Comparison of ENCODE assay signal across 6 cellular contexts in genomic region chr6:31597006-31597405, GRCh38. TPM values are rescaled to one million over a fixed set of nuclear protein-coding genes. Genes with fewer than 3 reads are reported as not detected.
DNase-seq lines count a peak whose midpoint lies in the region; ATAC-seq and TF ChIP-seq lines count a peak whose summit lies in the region.

No MANE protein-coding gene starts in this region.

- TF ChIP-seq CTCF in WTC11 (IDR thresholded peaks at IDR 0.05), result peak; percentile 48

- H3K4me1 Mint-ChIP-seq in WTC11, result peaks cover 17% of the 10 kb centered on the region

- H3K9me3 Mint-ChIP-seq in WTC11, result no peaks in the 10 kb centered on the region

- CTCF ChIA-PET in WTC11 (lab: Charles Lee), result interaction anchor here (0.5 to 11.6 kb wide), 13 partner anchors 8 to 172 kb away, joined by 3 to 319 read pairs (median 8); partner anchors contain the start of genes ATP6V1G2, LST1, LTB and LY6G5B

- DNase-seq in AML-193 (lab: John Stamatoyannopoulos, UW) (peak; percentile 86 to 88), HT1080 (ENCODE audit: low read depth) (peak; percentile 48), WTC11 (ENCODE audit: low spot score) (no peak), lung microvascular endothelial cell (ENCODE audit: low read depth in 2 of 2) (peak; percentile 60 to 73), ureter (ENCODE audit: low spot score) (no peak)

- no peak overlapping the region for H3K4me3 Mint-ChIP-seq in WTC11

- H3K27ac Mint-ChIP-seq in WTC11, result no peak overlapping the region

- H3K27me3 Mint-ChIP-seq in WTC11 (ENCODE audit: low read depth), result no peaks in the 10 kb centered on the region

- H3K36me3 Mint-ChIP-seq in WTC11, result no peaks in the 10 kb centered on the region

- POLR2A ChIA-PET in WTC11 (lab: Charles Lee), result no interaction called here

- ATAC-seq in WTC11 (peak; percentile 49), HG02623 (IDR thresholded peaks at IDR 0.05; ENCODE audit: unreplicated experiment) (no peak)

TF ChIP-seq in WTC11, 78 proteins besides CTCF, POLR2A, EP300 and RAD21:
- no peak for TF ChIP-seq NR1H2 (CRISPR knock-in tag; IDR thresholded peaks at IDR 0.05)
- TF ChIP-seq, protein P1, sequence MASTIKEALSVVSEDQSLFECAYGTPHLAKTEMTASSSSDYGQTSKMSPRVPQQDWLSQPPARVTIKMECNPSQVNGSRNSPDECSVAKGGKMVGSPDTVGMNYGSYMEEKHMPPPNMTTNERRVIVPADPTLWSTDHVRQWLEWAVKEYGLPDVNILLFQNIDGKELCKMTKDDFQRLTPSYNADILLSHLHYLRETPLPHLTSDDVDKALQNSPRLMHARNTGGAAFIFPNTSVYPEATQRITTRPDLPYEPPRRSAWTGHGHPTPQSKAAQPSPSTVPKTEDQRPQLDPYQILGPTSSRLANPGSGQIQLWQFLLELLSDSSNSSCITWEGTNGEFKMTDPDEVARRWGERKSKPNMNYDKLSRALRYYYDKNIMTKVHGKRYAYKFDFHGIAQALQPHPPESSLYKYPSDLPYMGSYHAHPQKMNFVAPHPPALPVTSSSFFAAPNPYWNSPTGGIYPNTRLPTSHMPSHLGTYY (CRISPR knock-in tag; IDR thresholded peaks at IDR 0.05), result no peak
- TF ChIP-seq, protein P2, sequence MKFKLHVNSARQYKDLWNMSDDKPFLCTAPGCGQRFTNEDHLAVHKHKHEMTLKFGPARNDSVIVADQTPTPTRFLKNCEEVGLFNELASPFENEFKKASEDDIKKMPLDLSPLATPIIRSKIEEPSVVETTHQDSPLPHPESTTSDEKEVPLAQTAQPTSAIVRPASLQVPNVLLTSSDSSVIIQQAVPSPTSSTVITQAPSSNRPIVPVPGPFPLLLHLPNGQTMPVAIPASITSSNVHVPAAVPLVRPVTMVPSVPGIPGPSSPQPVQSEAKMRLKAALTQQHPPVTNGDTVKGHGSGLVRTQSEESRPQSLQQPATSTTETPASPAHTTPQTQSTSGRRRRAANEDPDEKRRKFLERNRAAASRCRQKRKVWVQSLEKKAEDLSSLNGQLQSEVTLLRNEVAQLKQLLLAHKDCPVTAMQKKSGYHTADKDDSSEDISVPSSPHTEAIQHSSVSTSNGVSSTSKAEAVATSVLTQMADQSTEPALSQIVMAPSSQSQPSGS (CRISPR knock-in tag; IDR thresholded peaks at IDR 0.05; ENCODE audit: borderline replicate concordance, low read depth), result no peak
- TF ChIP-seq ZNF671 (CRISPR knock-in tag; IDR thresholded peaks at IDR 0.05), result no peak
- TF ChIP-seq FOXP4 (CRISPR knock-in tag; IDR thresholded peaks at IDR 0.05), result no peak
- no peak for TF ChIP-seq NFE2L1 (CRISPR knock-in tag; IDR thresholded peaks at IDR 0.05)
- TF ChIP-seq MLX (CRISPR knock-in tag; IDR thresholded peaks at IDR 0.05), result no peak
- TF ChIP-seq, protein P3, sequence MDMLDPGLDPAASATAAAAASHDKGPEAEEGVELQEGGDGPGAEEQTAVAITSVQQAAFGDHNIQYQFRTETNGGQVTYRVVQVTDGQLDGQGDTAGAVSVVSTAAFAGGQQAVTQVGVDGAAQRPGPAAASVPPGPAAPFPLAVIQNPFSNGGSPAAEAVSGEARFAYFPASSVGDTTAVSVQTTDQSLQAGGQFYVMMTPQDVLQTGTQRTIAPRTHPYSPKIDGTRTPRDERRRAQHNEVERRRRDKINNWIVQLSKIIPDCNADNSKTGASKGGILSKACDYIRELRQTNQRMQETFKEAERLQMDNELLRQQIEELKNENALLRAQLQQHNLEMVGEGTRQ (CRISPR knock-in tag; IDR thresholded peaks at IDR 0.05), result no peak
- no peak for TF ChIP-seq FOXK1 (CRISPR knock-in tag; IDR thresholded peaks at IDR 0.05)
- no peak for TF ChIP-seq ATF1 (CRISPR knock-in tag; IDR thresholded peaks at IDR 0.05)
- no peak for TF ChIP-seq MAX (CRISPR knock-in tag; IDR thresholded peaks at IDR 0.05)
- no peak for TF ChIP-seq E2F5 (CRISPR knock-in tag; IDR thresholded peaks at IDR 0.05)
- no peak for TF ChIP-seq ZNF416 (CRISPR knock-in tag; IDR thresholded peaks at IDR 0.05)
- TF ChIP-seq PREB (CRISPR knock-in tag; IDR thresholded peaks at IDR 0.05; ENCODE audit: borderline replicate concordance), result no peak
- TF ChIP-seq ZNF423 (CRISPR knock-in tag; IDR thresholded peaks at IDR 0.05), result no peak
- no peak for TF ChIP-seq RORB (CRISPR knock-in tag; IDR thresholded peaks at IDR 0.05)
- no peak for TF ChIP-seq JUN (CRISPR knock-in tag; IDR thresholded peaks at IDR 0.05)
- TF ChIP-seq FOXJ3 (CRISPR knock-in tag; IDR thresholded peaks at IDR 0.05; ENCODE audit: borderline replicate concordance), result no peak
- TF ChIP-seq SMAD3 (CRISPR knock-in tag; IDR thresholded peaks at IDR 0.05; ENCODE audit: borderline replicate concordance), result no peak
TF ChIP-seq in WTC11: peak in this region for 0.

RNA-seq across cellular contexts. Expression of gene NCR3, which starts 4.2 kb away (rescaled TPM):
- not detected in 2 replicates for total RNA-seq in HT1080 (2014; rRNA removed; shearing (Covaris generic))
- not detected in 2 replicates for polyA plus RNA-seq in HT1080 (2015; cell fraction: cytosol; rRNA removed)
- not detected in 2 replicates for polyA plus RNA-seq in HT1080 (2015; cell fraction: nucleus; rRNA removed)
- total RNA-seq in WTC11 (2021) (not detected in 3 replicates), lung microvascular endothelial cell (not detected in 2 replicates), ureter (not detected)

RNA-seq across cellular contexts. Expression of gene LST1, which starts 10.9 kb away (rescaled TPM):
- total RNA-seq in HT1080 (2014; rRNA removed; shearing (Covaris generic)), result not detected in 2 replicates
- polyA plus RNA-seq in HT1080 (2015; cell fraction: cytosol; rRNA removed), result not detected in 2 replicates
- polyA plus RNA-seq in HT1080 (2015; cell fraction: nucleus; rRNA removed), result 0.19 TPM in 1 of 2 replicates, not detected in the other
- total RNA-seq in WTC11 (2021) (0.34 to 0.66 TPM in 2 of 3 replicates, not detected in the other), lung microvascular endothelial cell (not detected in 2 replicates), ureter (6.7 TPM)

RNA-seq across cellular contexts. Expression of gene LTB, which starts 14.8 kb away (rescaled TPM):
- not detected in 2 replicates for total RNA-seq in HT1080 (2014; rRNA removed; shearing (Covaris generic))
- polyA plus RNA-seq in HT1080 (2015; cell fraction: cytosol; rRNA removed), result 0.12 and 0.45 TPM in 2 replicates
- polyA plus RNA-seq in HT1080 (2015; cell fraction: nucleus; rRNA removed), result 0.45 TPM in 1 of 2 replicates, not detected in the other
- 1.0 to 1.5 TPM (median 1.3 TPM) in 3 replicates for total RNA-seq in WTC11 (2021)
- total RNA-seq in lung microvascular endothelial cell, result 6.7 and 9.2 TPM in 2 replicates
- total RNA-seq in ureter, result 0.42 TPM

RNA-seq across cellular contexts. Expression of gene AIF1, which starts 18.0 kb away (rescaled TPM):
- total RNA-seq in HT1080 (2014; rRNA removed; shearing (Covaris generic)), result not detected in 2 replicates
- polyA plus RNA-seq in HT1080 (2015; cell fraction: cytosol; rRNA removed), result not detected in 2 replicates
- polyA plus RNA-seq in HT1080 (2015; cell fraction: nucleus; rRNA removed), result not detected in 2 replicates
- 5.4 to 8.5 TPM (median 7.1 TPM) in 3 replicates for total RNA-seq in WTC11 (2021)
- not detected in 2 replicates for total RNA-seq in lung microvascular endothelial cell
- total RNA-seq in ureter, result 6.7 TPM

RNA-seq across cellular contexts. Expression of gene TNF, which starts 21.6 kb away (rescaled TPM):
- not detected in 2 replicates for total RNA-seq in HT1080 (2014; rRNA removed; shearing (Covaris generic))
- polyA plus RNA-seq in HT1080 (2015; cell fraction: cytosol; rRNA removed), result 0.08 and 0.14 TPM in 2 replicates
- 0.37 and 0.41 TPM in 2 replicates for polyA plus RNA-seq in HT1080 (2015; cell fraction: nucleus; rRNA removed)
- 0.23 to 0.46 TPM (median 0.31 TPM) in 3 replicates for total RNA-seq in WTC11 (2021)
- total RNA-seq in lung microvascular endothelial cell, result not detected in 2 replicates
- total RNA-seq in ureter, result 0.36 TPM

Comparison
In these comparisons a context has a peak if more than half of its experiments do, and no peak if none do; other contexts are left out.
1. DNase-seq: peak in AML-193 (2 of 2), HT1080 (single experiment) and lung microvascular endothelial cell (2 of 2); none in WTC11 (single experiment) and ureter (single experiment).